In the genomic region with DNA sequence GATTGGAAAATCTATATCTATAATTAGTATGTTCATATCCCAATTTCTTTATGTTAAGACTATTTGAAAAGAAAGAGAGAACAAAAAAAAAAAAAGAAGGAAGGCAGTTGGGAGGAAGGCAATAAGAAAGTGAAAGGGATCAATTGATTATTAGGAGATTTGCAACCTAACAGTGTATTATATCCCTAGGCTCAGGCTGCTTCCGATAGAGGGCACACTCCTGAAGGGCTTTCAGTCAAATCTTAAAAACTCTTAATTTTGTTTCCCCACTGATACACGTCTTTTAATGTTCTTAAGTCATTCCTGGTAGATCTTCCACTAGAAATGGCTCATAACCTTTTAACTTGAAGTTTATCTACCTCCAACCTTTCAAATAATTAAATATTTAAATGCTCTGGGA, we compare ENCODE assay signal across 15 cellular contexts.
DNase-seq lines count a peak whose midpoint lies in the region; ATAC-seq and TF ChIP-seq lines count a peak whose summit lies in the region.
"Had no signal": no experiment of that assay in that cellular context is flagged by ENCODE, and none has a peak within 500 bp of the region (broad histone marks: within the 10 kb centered on the region; RNA-seq: fewer than 3 reads in every experiment).

No MANE protein-coding gene starts in this region.

- no peak overlapping the region for H2AFZ ChIP-seq in OCI-LY7 (ENCODE audit: low read length)
- H2AFZ ChIP-seq in smooth muscle cell (ENCODE audit: low read depth), result no peak overlapping the region

- WGBS in smooth muscle cell (ENCODE audit: low lambda C conversion rate), result 69% methylated on average over 2 of the region's 2 CpGs

- H3K9me2 ChIP-seq in OCI-LY7 (ENCODE audit: insufficient read depth, low read length), result no peaks in the 10 kb centered on the region

- POLR2A ChIA-PET in OCI-LY7 (lab: Charles Lee), result no interaction called here

- intact Hi-C loops in CD14-positive monocyte (cut with micrococcal nuclease), result no loop called here
- intact Hi-C loops in OCI-LY7 (cut with micrococcal nuclease; ENCODE audit: unreplicated experiment), result no loop called here

- TF ChIP-seq CTCF in CD14-positive monocyte (IDR thresholded peaks at IDR 0.05) (peak; percentile 9), OCI-LY7 (conservative IDR thresholded peaks at IDR 0.05; ENCODE audit: low read length) (peak; percentile 68), foreskin keratinocyte (conservative IDR thresholded peaks at IDR 0.05) (peak; percentile 27), smooth muscle cell (IDR thresholded peaks at IDR 0.05; ENCODE audit: borderline replicate concordance, insufficient read depth, poor library complexity, severe bottlenecking) (peak; percentile 3)

- H3K4me1 Mint-ChIP-seq in CD14-positive monocyte (no peaks in the 10 kb centered on the region), immature natural killer cell (no peaks in the 10 kb centered on the region)

- no peaks in the 10 kb centered on the region for H3K4me1 ChIP-seq in OCI-LY7 (ENCODE audit: insufficient read depth, low read length, poor library complexity, severe bottlenecking)
- peaks cover 9% of the 10 kb centered on the region for H3K4me1 ChIP-seq in foreskin keratinocyte
- H3K4me1 ChIP-seq in smooth muscle cell (ENCODE audit: low read depth), result no peaks in the 10 kb centered on the region

- H4K20me1 ChIP-seq in OCI-LY7 (ENCODE audit: insufficient read depth, low read length), result no peaks in the 10 kb centered on the region
- no peaks in the 10 kb centered on the region for H4K20me1 ChIP-seq in smooth muscle cell (ENCODE audit: low read depth)

- H3F3A ChIP-seq in smooth muscle cell (ENCODE audit: low read depth), result no peaks in the 10 kb centered on the region

- H3K9me3 Mint-ChIP-seq in CD14-positive monocyte (peaks cover 0 to 4% (median 2%) of the 10 kb centered on the region in 7 donors), immature natural killer cell (peaks cover 0 to 5% (median 0%) of the 10 kb centered on the region in 6 donors)
- H3K9me3 Mint-ChIP-seq: CD4-positive, alpha-beta T cell had no signal

- no peak overlapping the region for H3K4me3 Mint-ChIP-seq in CD14-positive monocyte
- H3K4me3 Mint-ChIP-seq in immature natural killer cell, result no peak overlapping the region
- H3K4me3 Mint-ChIP-seq: CD4-positive, alpha-beta T cell had no signal

- peaks cover 0 to 3% (median 0%) of the 10 kb centered on the region in 3 donors for H3K27me3 Mint-ChIP-seq in CD14-positive monocyte (ENCODE audit: low read depth in 3 of 3)
- H3K27me3 Mint-ChIP-seq in immature natural killer cell (ENCODE audit: low read depth in 3 of 3), result no peaks in the 10 kb centered on the region
- H3K27me3 Mint-ChIP-seq: CD4-positive, alpha-beta T cell had no signal

- H3K27ac Mint-ChIP-seq in CD14-positive monocyte (no peak overlapping the region), immature natural killer cell (no peak overlapping the region)
- H3K27ac Mint-ChIP-seq: CD4-positive, alpha-beta T cell had no signal

- H3K36me3 ChIP-seq in OCI-LY7 (ENCODE audit: insufficient read depth, low read length) (no peaks in the 10 kb centered on the region), smooth muscle cell (ENCODE audit: low read depth) (no peaks in the 10 kb centered on the region)
- H3K36me3 ChIP-seq: MG63 had no signal

- H3K36me3 Mint-ChIP-seq in CD14-positive monocyte (no peaks in the 10 kb centered on the region), immature natural killer cell (no peaks in the 10 kb centered on the region)

- H3K27me3 ChIP-seq in foreskin keratinocyte (no peaks in the 10 kb centered on the region), smooth muscle cell (ENCODE audit: low read depth) (no peaks in the 10 kb centered on the region)
- H3K27me3 ChIP-seq: MG63 had no signal

- H3K9me3 ChIP-seq in OCI-LY7 (ENCODE audit: low read length) (no peaks in the 10 kb centered on the region), smooth muscle cell (replicated peaks; ENCODE audit: low read depth) (no peaks in the 10 kb centered on the region)
- H3K9me3 ChIP-seq: MG63 had no signal

- no peak for ATAC-seq in foreskin keratinocyte

- H3K27ac ChIP-seq in OCI-LY7 (ENCODE audit: low read depth, low read length, poor library complexity, severe bottlenecking) (no peak overlapping the region), foreskin keratinocyte (no peak overlapping the region), smooth muscle cell (ENCODE audit: low read depth) (no peak overlapping the region)

- H3K4me2 ChIP-seq in OCI-LY7 (ENCODE audit: low read length), result no peak overlapping the region
- no peak overlapping the region for H3K4me2 ChIP-seq in smooth muscle cell

- DNase-seq in CD14-positive monocyte (ENCODE audit: low spot score) (no peak), OCI-LY7 (ENCODE audit: low spot score) (peak; percentile 4), foreskin keratinocyte (no peak), smooth muscle cell (lab: John Stamatoyannopoulos, UW; ENCODE audit: unreplicated experiment) (no peak), immature natural killer cell (no peak), NCI-H226 (no peak), midbrain (lab: John Stamatoyannopoulos, UW) (no peak)
- DNase-seq: ACHN; CD4-positive, alpha-beta T cell; DMS53; MG63; NCI-H1092 treated with DMSO at 0.1 percent for 48 hours; NCI-H2081 treated with DMSO at 0.1 percent for 48 hours; NCI-H510A treated with DMSO at 0.1 percent for 48 hours; NCI-H82 had no signal

- BruUV-seq in OCI-LY7 (replicated peaks; lab: Mats Ljungman, UMichigan), result no TSS peak

- H3K79me2 ChIP-seq in OCI-LY7 (ENCODE audit: insufficient read depth, low read depth, low read length) (no peaks in the 10 kb centered on the region), smooth muscle cell (ENCODE audit: low read depth) (no peaks in the 10 kb centered on the region)

- H3K4me3 ChIP-seq in OCI-LY7 (ENCODE audit: low read depth, low read length, poor library complexity, severe bottlenecking), result no peak overlapping the region
- no peak overlapping the region for H3K4me3 ChIP-seq in smooth muscle cell
- H3K4me3 ChIP-seq: MG63 had no signal

- CTCF ChIA-PET in OCI-LY7 (lab: Charles Lee; ENCODE audit: unreplicated experiment), result no interaction called here

- H3K9ac ChIP-seq in smooth muscle cell (ENCODE audit: low read depth), result no peak overlapping the region

Comparison
In these comparisons a context has a peak if more than half of its experiments do, and no peak if none do; other contexts are left out.
1. CTCF ChIP-seq: peak in every context shown above with its lines; median percentile 68 in OCI-LY7; 27 in foreskin keratinocyte; 9 in CD14-positive monocyte; 3 in smooth muscle cell.